ENCODE assay signal across 15 cellular contexts in genomic region chr7:90958669-90959068, GRCh38.
A peak's percentile ranks its signal among the peaks of the same experiment; 100 is the strongest.
DNase-seq lines count a peak whose midpoint lies in the region; ATAC-seq, FAIRE-seq and TF ChIP-seq lines count a peak whose summit lies in the region.
"Had no signal": no experiment of that assay in that cellular context is flagged by ENCODE, and none has a peak within 500 bp of the region (broad histone marks: within the 10 kb centered on the region; RNA-seq: fewer than 3 reads in every experiment).

No MANE protein-coding gene starts in this region.

- H3K4me3 Mint-ChIP-seq in astrocyte (ENCODE audit: unreplicated experiment) (no peak overlapping the region), glutamatergic neuron (ENCODE audit: unreplicated experiment) (no peak overlapping the region)
- H3K4me3 Mint-ChIP-seq in stimulated activated naive CD8-positive, alpha-beta T cell treated with anti-CD3 and anti-CD28 coated beads, Interleukin-15, amount 100 ng/mL, for 72 hours, result no peak overlapping the region
- H3K4me3 Mint-ChIP-seq: activated CD4-positive, alpha-beta memory T cell treated with anti-CD3 and anti-CD28 coated beads, Interleukin-2, amount 10 ng/mL, durations not matched to agents 7 days and 5 days; CD14-positive monocyte had no signal

- H3K36me3 ChIP-seq in astrocyte (ENCODE audit: insufficient read depth, low read length), result no peaks in the 10 kb centered on the region
- H3K36me3 ChIP-seq: cardiac muscle cell had no signal

- POLR2A ChIA-PET in AG04450 (lab: Yijun Ruan, JAX), result no interaction called here

- CTCF ChIA-PET in AG04450 (lab: Charles Lee), result no interaction called here

- no peak overlapping the region for H2AFZ ChIP-seq in astrocyte (ENCODE audit: low read depth, low read length)

- ATAC-seq in stimulated activated naive CD8-positive, alpha-beta T cell treated with anti-CD3 and anti-CD28 coated beads, Interleukin-15, amount 100 ng/mL, for 72 hours, result no peak
- no peak for ATAC-seq in GM18907 (IDR thresholded peaks at IDR 0.05; ENCODE audit: unreplicated experiment)
- ATAC-seq: mucosa of descending colon had no signal

- no peaks in the 10 kb centered on the region for H3K79me2 ChIP-seq in astrocyte (ENCODE audit: insufficient read depth, low read length)

- H3K4me1 ChIP-seq in astrocyte (ENCODE audit: insufficient read depth, low read length), result peaks cover 6% of the 10 kb centered on the region

- H3K27me3 Mint-ChIP-seq in astrocyte (ENCODE audit: low read depth, unreplicated experiment) (no peaks in the 10 kb centered on the region), glutamatergic neuron (ENCODE audit: unreplicated experiment) (no peaks in the 10 kb centered on the region)
- H3K27me3 Mint-ChIP-seq in stimulated activated naive CD8-positive, alpha-beta T cell treated with anti-CD3 and anti-CD28 coated beads, Interleukin-15, amount 100 ng/mL, for 72 hours, result no peaks in the 10 kb centered on the region
- H3K27me3 Mint-ChIP-seq: activated CD4-positive, alpha-beta memory T cell treated with anti-CD3 and anti-CD28 coated beads, Interleukin-2, amount 10 ng/mL, durations not matched to agents 7 days and 5 days had no signal

- no peaks in the 10 kb centered on the region for H4K20me1 ChIP-seq in astrocyte (ENCODE audit: insufficient read depth, low read length)

- peak overlapping the region; percentile 31 for H3K4me2 ChIP-seq in astrocyte (ENCODE audit: low read length)

- no peak overlapping the region for H3K27ac ChIP-seq in AG04450 (ENCODE audit: low read depth, low read length)
- H3K27ac ChIP-seq in astrocyte (ENCODE audit: low read depth, low read length), result no peak overlapping the region
- H3K27ac ChIP-seq: cardiac muscle cell, RWPE1 had no signal

- FAIRE-seq in astrocyte (lab: Jason Lieb, UNC), result peak; percentile 68

- H3K9me3 ChIP-seq in AG04450 (ENCODE audit: control insufficient read depth, insufficient read depth, low read length) (no peaks in the 10 kb centered on the region), astrocyte (ENCODE audit: insufficient read depth, low read depth, low read length) (no peaks in the 10 kb centered on the region)
- H3K9me3 ChIP-seq: mucosa of descending colon had no signal

- H3K36me3 Mint-ChIP-seq in astrocyte (ENCODE audit: low read depth, unreplicated experiment), result no peaks in the 10 kb centered on the region
- peaks cover 4% of the 10 kb centered on the region for H3K36me3 Mint-ChIP-seq in glutamatergic neuron (ENCODE audit: unreplicated experiment)

- TF ChIP-seq CTCF in AG04450 (IDR thresholded peaks at IDR 0.05; ENCODE audit: low read depth, low read length) (no peak), astrocyte (IDR thresholded peaks at IDR 0.05; ENCODE audit: insufficient read depth, low read depth, low read length) (no peak), glutamatergic neuron (IDR thresholded peaks at IDR 0.05; ENCODE audit: partially characterized antibody, unreplicated experiment) (no peak)

- H3K4me1 Mint-ChIP-seq in astrocyte (ENCODE audit: low read depth, unreplicated experiment), result peaks cover 6% of the 10 kb centered on the region
- peaks cover 25% of the 10 kb centered on the region for H3K4me1 Mint-ChIP-seq in glutamatergic neuron (ENCODE audit: low read depth, unreplicated experiment)
- H3K4me1 Mint-ChIP-seq in stimulated activated naive CD8-positive, alpha-beta T cell treated with anti-CD3 and anti-CD28 coated beads, Interleukin-15, amount 100 ng/mL, for 72 hours, result no peaks in the 10 kb centered on the region
- H3K4me1 Mint-ChIP-seq: activated CD4-positive, alpha-beta memory T cell treated with anti-CD3 and anti-CD28 coated beads, Interleukin-2, amount 10 ng/mL, durations not matched to agents 7 days and 5 days; CD14-positive monocyte had no signal

- H3K27me3 ChIP-seq in AG04450 (ENCODE audit: control insufficient read depth, insufficient read depth, low read length), result no peaks in the 10 kb centered on the region
- no peaks in the 10 kb centered on the region for H3K27me3 ChIP-seq in astrocyte (ENCODE audit: insufficient read depth, low read length)
- H3K27me3 ChIP-seq: cardiac muscle cell had no signal

- H3K27ac Mint-ChIP-seq in astrocyte (ENCODE audit: unreplicated experiment) (no peak overlapping the region), glutamatergic neuron (ENCODE audit: unreplicated experiment) (peak overlapping the region; percentile 70)
- no peak overlapping the region for H3K27ac Mint-ChIP-seq in stimulated activated naive CD8-positive, alpha-beta T cell treated with anti-CD3 and anti-CD28 coated beads, Interleukin-15, amount 100 ng/mL, for 72 hours
- H3K27ac Mint-ChIP-seq: activated CD4-positive, alpha-beta memory T cell treated with anti-CD3 and anti-CD28 coated beads, Interleukin-2, amount 10 ng/mL, durations not matched to agents 7 days and 5 days; CD14-positive monocyte had no signal

- no peak overlapping the region for H3K4me3 ChIP-seq in AG04450 (ENCODE audit: low read depth, low read length)
- H3K4me3 ChIP-seq in astrocyte (ENCODE audit: insufficient read depth, low read depth, low read length), result no peak overlapping the region
- H3K4me3 ChIP-seq: cardiac muscle cell, mucosa of descending colon had no signal

- no peak overlapping the region for H3K9ac ChIP-seq in astrocyte (ENCODE audit: low read length)

- no peaks in the 10 kb centered on the region for H3K9me3 Mint-ChIP-seq in astrocyte (ENCODE audit: unreplicated experiment)
- peaks cover 2% of the 10 kb centered on the region for H3K9me3 Mint-ChIP-seq in glutamatergic neuron (ENCODE audit: unreplicated experiment)
- H3K9me3 Mint-ChIP-seq in stimulated activated naive CD8-positive, alpha-beta T cell treated with anti-CD3 and anti-CD28 coated beads, Interleukin-15, amount 100 ng/mL, for 72 hours, result peaks cover 0 to 4% of the 10 kb centered on the region in 2 donors

- DNase-seq in AG04450 (ENCODE audit: low read depth, low spot score) (peak; percentile 18), GM04503 (ENCODE audit: low read depth) (peak; percentile 60), astrocyte (ENCODE audit: low read depth) (peak; percentile 95), glutamatergic neuron (no peak), MV-4-11 (lab: John Stamatoyannopoulos, UW) (no peak), NCI-H1930 (lab: John Stamatoyannopoulos, UW) (no peak)
- DNase-seq in stimulated activated naive CD8-positive, alpha-beta T cell treated with anti-CD3 and anti-CD28 coated beads, Interleukin-15, amount 100 ng/mL, for 72 hours, result no peak
- DNase-seq: activated CD4-positive, alpha-beta memory T cell treated with anti-CD3 and anti-CD28 coated beads, Interleukin-2, amount 10 ng/mL, durations not matched to agents 7 days and 5 days; erythroblast; mucosa of descending colon; NCI-H2227 treated with DMSO at 0.1 percent for 48 hours had no signal

Comparison
In these comparisons a context has a peak if more than half of its experiments do, and no peak if none do; other contexts are left out.
1. DNase-seq: peak in AG04450 (single experiment), GM04503 (single experiment) and astrocyte (single experiment); none in glutamatergic neuron (single experiment), stimulated activated naive CD8-positive, alpha-beta T cell treated with anti-CD3 and anti-CD28 coated beads, Interleukin-15, amount 100 ng/mL, for 72 hours (0 of 2), MV-4-11 (single experiment) and NCI-H1930 (0 of 2).